In genomic region chr5:140800816-140801493, GRCh38 we compare ENCODE assay signal across 11 cellular contexts. TPM values are rescaled to one million over a fixed set of nuclear protein-coding genes. Genes with fewer than 3 reads are reported as not detected.
A peak's percentile ranks its signal among the peaks of the same experiment; 100 is the strongest.
DNase-seq lines count a peak whose midpoint lies in the region; ATAC-seq and TF ChIP-seq lines count a peak whose summit lies in the region.
"Had no signal": no experiment of that assay in that cellular context is flagged by ENCODE, and none has a peak within 500 bp of the region (broad histone marks: within the 10 kb centered on the region; RNA-seq: fewer than 3 reads in every experiment).

Gene PCDHA3 (plus strand): TSS chr5:140801057.

- H3K4me2 ChIP-seq in mesenchymal stem cell (ENCODE audit: low read length, poor library complexity, severe bottlenecking), result no peak within 1 kb of the TSS

- 83% methylated on average over 27 of the region's 29 CpGs for WGBS in mesenchymal stem cell

- H3K36me3 ChIP-seq in ACC112 (ENCODE audit: insufficient read depth, low read length) (no peaks in the 10 kb centered on the region), colonic mucosa (no peaks in the 10 kb centered on the region), mesenchymal stem cell (ENCODE audit: control insufficient read depth in 1 of 2, insufficient read depth in 2 of 2, low read depth in 1 of 2, low read length in 2 of 2) (peaks cover 0 to 15% of the 10 kb centered on the region in 2 experiments)

- ATAC-seq in HG03039 (IDR thresholded peaks at IDR 0.05; ENCODE audit: unreplicated experiment) (no peak), esophagus mucosa (no peak)

- no peak within 1 kb of the TSS for H2BK12ac ChIP-seq in mesenchymal stem cell (ENCODE audit: low read length in 2 of 2)

- no peak within 1 kb of the TSS for H3K4ac ChIP-seq in mesenchymal stem cell (ENCODE audit: low read depth in 1 of 2, low read length in 2 of 2)

- no peak within 1 kb of the TSS for H2BK15ac ChIP-seq in mesenchymal stem cell (ENCODE audit: low read depth, poor library complexity, severe bottlenecking)

- no peak within 1 kb of the TSS for H2AFZ ChIP-seq in ACC112 (ENCODE audit: low read length, unreplicated experiment)
- no peak within 1 kb of the TSS for H2AFZ ChIP-seq in mesenchymal stem cell (ENCODE audit: low read depth, low read length)

- H3K4me3 ChIP-seq in ACC112 (ENCODE audit: low read depth, low read length), result peak within 1 kb of the TSS; percentile 56
- peak within 1 kb of the TSS; percentile 10 for H3K4me3 ChIP-seq in colonic mucosa
- peak within 1 kb of the TSS; percentile 39 to 58 for H3K4me3 ChIP-seq in mesenchymal stem cell (ENCODE audit: insufficient read depth in 1 of 2, low read depth in 1 of 2, low read length in 2 of 2)

- no peak within 1 kb of the TSS for H3K14ac ChIP-seq in mesenchymal stem cell (ENCODE audit: low read length in 2 of 2)

- in situ Hi-C loops in KBM-7 (cut with MboI; ENCODE audit: low pct_unique_long_range_greater_than_20kb, low sequenced_read_pairs), result no loop called here

- no peak within 1 kb of the TSS for H3K23ac ChIP-seq in mesenchymal stem cell (ENCODE audit: low read length in 2 of 2)

- H3K9ac ChIP-seq in colonic mucosa (ENCODE audit: low read depth in 2 of 2, low read length in 2 of 2) (no peak within 1 kb of the TSS), mesenchymal stem cell (ENCODE audit: low read length) (peak within 1 kb of the TSS; percentile 26)

- TF ChIP-seq CTCF in colonic mucosa (IDR thresholded peaks at IDR 0.05), result no peak

- H3K4me1 ChIP-seq in ACC112 (ENCODE audit: control insufficient read depth, insufficient read depth, low read length, unreplicated experiment) (no peaks in the 10 kb centered on the region), colonic mucosa (no peaks in the 10 kb centered on the region), mesenchymal stem cell (ENCODE audit: control insufficient read depth, insufficient read depth, low read depth, low read length) (peaks cover 5% of the 10 kb centered on the region)

- intact Hi-C loops in colonic mucosa (cut with DNase I), result no loop called here

- H3K27ac ChIP-seq in ACC112 (ENCODE audit: low read depth, low read length) (no peak within 1 kb of the TSS), colonic mucosa (no peak within 1 kb of the TSS), mesenchymal stem cell (ENCODE audit: low read length, poor library complexity, severe bottlenecking) (no peak within 1 kb of the TSS)

- no peak within 1 kb of the TSS for H4K8ac ChIP-seq in mesenchymal stem cell (ENCODE audit: low read length)

- H3K18ac ChIP-seq in mesenchymal stem cell (ENCODE audit: low read depth in 1 of 2, low read length in 2 of 2), result no peak within 1 kb of the TSS

- no peaks in the 10 kb centered on the region for H3K9me3 ChIP-seq in colonic mucosa
- H3K9me3 ChIP-seq in mesenchymal stem cell (ENCODE audit: control insufficient read depth, low read length), result peaks cover 67% of the 10 kb centered on the region

- no peak within 1 kb of the TSS for H2BK120ac ChIP-seq in mesenchymal stem cell (ENCODE audit: low read depth, low read length)

- no peaks in the 10 kb centered on the region for H3K79me2 ChIP-seq in ACC112 (ENCODE audit: control insufficient read depth, insufficient read depth, low read length, unreplicated experiment)

- no peak within 1 kb of the TSS for H2AK5ac ChIP-seq in mesenchymal stem cell (ENCODE audit: low read length, severe bottlenecking)

- no peak within 1 kb of the TSS for H4K91ac ChIP-seq in mesenchymal stem cell (ENCODE audit: low read length)

- H3K27me3 ChIP-seq in ACC112 (ENCODE audit: insufficient read depth, low read length), result peaks cover 3% of the 10 kb centered on the region; the same call in 1 of the 2 replicates
- no peaks in the 10 kb centered on the region for H3K27me3 ChIP-seq in colonic mucosa
- no peaks in the 10 kb centered on the region for H3K27me3 ChIP-seq in mesenchymal stem cell (ENCODE audit: control insufficient read depth in 1 of 2, insufficient read depth in 1 of 2, low read length in 2 of 2)

- DNase-seq in KBM-7 (peak; percentile 75), colonic mucosa (no peak), mesenchymal stem cell (no peak), KG1 (lab: John Stamatoyannopoulos, UW) (no peak), middle frontal gyrus (ENCODE audit: extremely low spot score, low spot score) (no peak)
- DNase-seq: activated CD4-positive, alpha-beta T cell treated with anti-CD3 and anti-CD28 coated beads for 4 hours; cerebellar nuclear complex; NCI-H526 treated with DMSO at 0.1 percent for 48 hours had no signal

- H2BK5ac ChIP-seq in mesenchymal stem cell (ENCODE audit: low read depth, low read length, poor library complexity, severe bottlenecking), result no peak within 1 kb of the TSS

- peaks cover 3% of the 10 kb centered on the region for H3K79me1 ChIP-seq in mesenchymal stem cell (replicated peaks; ENCODE audit: low read length, poor library complexity, severe bottlenecking)

RNA-seq across cellular contexts. Expression of gene PCDHA3, which starts in this region (rescaled TPM):
- total RNA-seq in colonic mucosa (under 1 TPM in 1 of 2 donors, not detected in 1; 0.11 TPM), esophagus mucosa (not detected)
- 0.40 TPM for polyA plus RNA-seq in mesenchymal stem cell (2013, experiment 1 of 2)
- 0.36 TPM for polyA plus RNA-seq in mesenchymal stem cell (2013, experiment 2 of 2)
